In the genomic region with DNA sequence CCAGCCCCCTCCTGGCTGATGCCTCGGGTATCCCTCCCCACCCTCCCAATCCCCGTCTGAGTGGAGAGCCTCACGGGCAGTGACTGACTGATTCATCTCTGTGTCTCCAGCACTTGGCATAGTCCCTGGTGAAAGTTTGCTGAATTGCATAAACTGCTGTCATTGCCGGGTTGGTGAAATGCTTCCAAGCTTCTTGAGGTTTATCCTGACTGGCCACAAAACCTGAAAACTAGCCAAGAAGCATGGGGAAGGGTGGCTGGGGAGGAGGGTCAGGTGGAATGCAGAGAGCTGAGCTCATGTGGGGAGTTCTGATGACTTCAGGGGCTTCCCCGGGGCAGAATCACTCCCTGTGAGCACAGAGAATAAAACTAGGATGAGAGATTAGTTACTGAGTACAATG, we compare ENCODE assay signal across 12 cellular contexts. TPM values are rescaled to one million over a fixed set of nuclear protein-coding genes. Genes with fewer than 3 reads are reported as not detected.
A peak's percentile ranks its signal among the peaks of the same experiment; 100 is the strongest.
DNase-seq lines count a peak whose midpoint lies in the region; ATAC-seq and TF ChIP-seq lines count a peak whose summit lies in the region.
"Had no signal": no experiment of that assay in that cellular context is flagged by ENCODE, and none has a peak within 500 bp of the region (broad histone marks: within the 10 kb centered on the region; RNA-seq: fewer than 3 reads in every experiment).

No MANE protein-coding gene starts in this region.

- peaks cover 0 to 3% (median under 1%) of the 10 kb centered on the region in 3 donors for H3K27me3 Mint-ChIP-seq in immature natural killer cell (ENCODE audit: low read depth in 3 of 3)

- peak overlapping the region; percentile 21 for H3K27ac ChIP-seq in AG04450 (ENCODE audit: low read depth, low read length)
- peak overlapping the region; percentile 95 for H3K27ac ChIP-seq in PC-3 (ENCODE audit: low read length)
- peak overlapping the region; percentile 50 to 75 for H3K27ac ChIP-seq in esophagus (ENCODE audit: low read depth in 2 of 2, low read length in 1 of 2)
- peak overlapping the region; percentile 93 for H3K27ac ChIP-seq in muscle layer of colon (ENCODE audit: low read depth, low read length)
- H3K27ac ChIP-seq in OCI-LY7 (ENCODE audit: low read depth, low read length, poor library complexity, severe bottlenecking), result no peak overlapping the region

- H3K36me3 ChIP-seq in PC-3 (ENCODE audit: low read depth, low read length) (no peaks in the 10 kb centered on the region), esophagus (ENCODE audit: control insufficient read depth in 2 of 2, insufficient read depth in 2 of 2, low read length in 1 of 2) (no peaks in the 10 kb centered on the region), muscle layer of colon (ENCODE audit: insufficient read depth, low read length) (no peaks in the 10 kb centered on the region), OCI-LY7 (ENCODE audit: insufficient read depth, low read length) (no peaks in the 10 kb centered on the region)

- H3K9ac ChIP-seq in PC-3 (ENCODE audit: low read length), result peak overlapping the region; percentile 64
- no peak overlapping the region for H3K9ac ChIP-seq in muscle layer of colon (ENCODE audit: low read length)

- H3K4me3 Mint-ChIP-seq in immature natural killer cell, result peak overlapping the region in 1 of 5 donors; percentile 28
- H3K4me3 Mint-ChIP-seq: CD14-positive monocyte had no signal

- peak overlapping the region in 1 of 6 donors; percentile 20 for H3K27ac Mint-ChIP-seq in immature natural killer cell
- H3K27ac Mint-ChIP-seq: CD14-positive monocyte had no signal

- H3K36me3 Mint-ChIP-seq in immature natural killer cell, result no peaks in the 10 kb centered on the region
- H3K36me3 Mint-ChIP-seq: CD14-positive monocyte had no signal

- no peaks in the 10 kb centered on the region for H3K9me3 Mint-ChIP-seq in immature natural killer cell

- intact Hi-C loops in PC-3 (cut with micrococcal nuclease), result loop anchor here (5.0 kb wide), 1 partner anchor 41 kb away; no protein-coding TSS in a partner anchor
- intact Hi-C loops in OCI-LY7 (cut with micrococcal nuclease; ENCODE audit: unreplicated experiment), result no loop called here

- H3K4me3 ChIP-seq in AG04450 (ENCODE audit: low read depth, low read length) (no peak overlapping the region), PC-3 (ENCODE audit: low read length) (peak overlapping the region; percentile 34; the same call in 1 of the 2 replicates), esophagus (ENCODE audit: low read depth in 1 of 2, low read length in 2 of 2) (no peak overlapping the region), muscle layer of colon (ENCODE audit: low read depth in 1 of 2, low read length in 2 of 2) (no peak overlapping the region), OCI-LY7 (ENCODE audit: low read depth, low read length, poor library complexity, severe bottlenecking) (no peak overlapping the region)

- TF ChIP-seq CTCF in AG04450 (IDR thresholded peaks at IDR 0.05; ENCODE audit: low read depth, low read length) (no peak), PC-3 (conservative IDR thresholded peaks at IDR 0.05; ENCODE audit: low read depth, low read length) (no peak), OCI-LY7 (conservative IDR thresholded peaks at IDR 0.05; ENCODE audit: low read length) (no peak)

- H3K4me1 ChIP-seq in PC-3 (ENCODE audit: insufficient read depth, low read length), result peaks cover 31% of the 10 kb centered on the region
- peaks cover 7 to 22% of the 10 kb centered on the region in 2 donors for H3K4me1 ChIP-seq in esophagus (ENCODE audit: control insufficient read depth in 2 of 2, insufficient read depth in 2 of 2, low read length in 1 of 2)
- peaks cover 30% of the 10 kb centered on the region for H3K4me1 ChIP-seq in muscle layer of colon (ENCODE audit: insufficient read depth, low read length)
- peaks cover 34% of the 10 kb centered on the region for H3K4me1 ChIP-seq in OCI-LY7 (ENCODE audit: insufficient read depth, low read length, poor library complexity, severe bottlenecking)

- H3K79me2 ChIP-seq in PC-3 (ENCODE audit: low read length) (no peaks in the 10 kb centered on the region), OCI-LY7 (ENCODE audit: insufficient read depth, low read depth, low read length) (no peaks in the 10 kb centered on the region)

- DNase-seq in AG04450 (ENCODE audit: low read depth, low spot score) (peak; percentile 88), PC-3 (peak; percentile 95), immature natural killer cell (no peak), OCI-LY7 (ENCODE audit: low spot score) (no peak)
- no peak for DNase-seq in stimulated activated CD4-positive, alpha-beta T cell treated with anti-CD3 and anti-CD28 coated beads, Interleukin-4, amount 100 ng/mL, for 1 hour
- DNase-seq: activated CD4-positive, alpha-beta T cell treated with anti-CD3 and anti-CD28 coated beads for 1 hour; NCI-H2171; stimulated activated naive CD4-positive, alpha-beta T cell treated with Interleukin-2 at 50 U/mL for 16 hours had no signal

- peaks cover 17 to 24% of the 10 kb centered on the region in 2 donors for H3K4me1 Mint-ChIP-seq in immature natural killer cell

- 18 to 31% methylated on average over 5 of the region's 5 CpGs for WGBS in esophagus, 2 donors

- H3K4me2 ChIP-seq in PC-3 (ENCODE audit: low read length), result peak overlapping the region; percentile 68
- H3K4me2 ChIP-seq in OCI-LY7 (ENCODE audit: low read length), result no peak overlapping the region

- peaks cover 4% of the 10 kb centered on the region for H3F3A ChIP-seq in PC-3 (ENCODE audit: low read length, unreplicated experiment)

- BruUV-seq in PC-3 (replicated peaks; lab: Mats Ljungman, UMichigan) (no TSS peak), OCI-LY7 (replicated peaks; lab: Mats Ljungman, UMichigan) (no TSS peak)

- no peaks in the 10 kb centered on the region for H3K9me2 ChIP-seq in PC-3 (replicated peaks; ENCODE audit: low read length)
- no peaks in the 10 kb centered on the region for H3K9me2 ChIP-seq in OCI-LY7 (ENCODE audit: insufficient read depth, low read length)

- ATAC-seq in PC-3 (peak; percentile 75), GM18520 (IDR thresholded peaks at IDR 0.05; ENCODE audit: unreplicated experiment) (no peak)

- CTCF ChIA-PET in AG04450 (lab: Charles Lee), result interaction anchor here (0.9 to 2.6 kb wide), 7 partner anchors 10 to 542 kb away, joined by 3 to 17 read pairs (median 4); no protein-coding TSS in a partner anchor
- CTCF ChIA-PET in PC-3 (lab: Charles Lee), result no interaction called here
- CTCF ChIA-PET in OCI-LY7 (lab: Charles Lee; ENCODE audit: unreplicated experiment), result no interaction called here

- H2AFZ ChIP-seq in PC-3 (ENCODE audit: low read length) (no peak overlapping the region), OCI-LY7 (ENCODE audit: low read length) (no peak overlapping the region)

- H4K20me1 ChIP-seq in PC-3 (ENCODE audit: low read length), result no peaks in the 10 kb centered on the region
- H4K20me1 ChIP-seq in OCI-LY7 (ENCODE audit: insufficient read depth, low read length), result no peaks in the 10 kb centered on the region

- H3K27me3 ChIP-seq in AG04450 (ENCODE audit: control insufficient read depth, insufficient read depth, low read length) (peaks cover 19% of the 10 kb centered on the region), PC-3 (ENCODE audit: low read length) (no peaks in the 10 kb centered on the region), esophagus (ENCODE audit: control insufficient read depth in 1 of 2, insufficient read depth in 2 of 2, low read length in 2 of 2) (no peaks in the 10 kb centered on the region), muscle layer of colon (ENCODE audit: control insufficient read depth in 1 of 2, insufficient read depth in 2 of 2, low read length in 2 of 2) (no peaks in the 10 kb centered on the region)

- POLR2A ChIA-PET in AG04450 (lab: Yijun Ruan, JAX), result interaction anchor here (0.6 to 2.0 kb wide), 3 partner anchors 10 to 211 kb away, joined by 3 to 9 read pairs (median 4); no protein-coding TSS in a partner anchor
- POLR2A ChIA-PET in PC-3 (lab: Charles Lee; ENCODE audit: unreplicated experiment), result no interaction called here
- POLR2A ChIA-PET in OCI-LY7 (lab: Charles Lee), result no interaction called here

- H3K9me3 ChIP-seq in AG04450 (ENCODE audit: control insufficient read depth, insufficient read depth, low read length), result no peaks in the 10 kb centered on the region; the same call in 1 of the 2 replicates
- no peaks in the 10 kb centered on the region for H3K9me3 ChIP-seq in PC-3 (ENCODE audit: low read length)
- no peaks in the 10 kb centered on the region for H3K9me3 ChIP-seq in esophagus (ENCODE audit: control insufficient read depth in 2 of 2, insufficient read depth in 1 of 2, low read depth in 1 of 2, low read length in 1 of 2)
- H3K9me3 ChIP-seq in muscle layer of colon (ENCODE audit: low read length), result no peaks in the 10 kb centered on the region
- no peaks in the 10 kb centered on the region for H3K9me3 ChIP-seq in OCI-LY7 (ENCODE audit: low read length)

RNA-seq across cellular contexts. Expression of gene GGTA1, which starts 56.9 kb away (rescaled TPM):
- polyA plus RNA-seq in AG04450 (2011; rRNA removed) (not detected in 2 replicates), esophagus (10 to 100 TPM; 24.2 to 26.5 TPM), immature natural killer cell (1 to 10 TPM in 1 of 3 donors, under 1 TPM in 1, not detected in 1; 0.26 to 1.3 TPM)
- polyA minus RNA-seq in AG04450 (2011; rRNA and poly(A)+ RNA removed), result not detected in 2 replicates
- total RNA-seq in PC-3 (2014; rRNA removed) (not detected in 2 replicates), OCI-LY7 (2022) (not detected in 2 replicates)
- not detected in 2 replicates for total RNA-seq in OCI-LY7 (2014; rRNA removed; shearing (Covaris generic))

Comparison
In these comparisons a context has a peak if more than half of its experiments do, and no peak if none do; other contexts are left out.
1. DNase-seq: peak in AG04450 (single experiment) and PC-3 (single experiment); none in immature natural killer cell (0 of 3), OCI-LY7 (single experiment) and stimulated activated CD4-positive, alpha-beta T cell treated with anti-CD3 and anti-CD28 coated beads, Interleukin-4, amount 100 ng/mL, for 1 hour (single experiment).
2. RNA of gene GGTA1, which starts 56.9 kb away (polyA plus RNA-seq): 24.2 to 26.5 TPM in esophagus; 0.26 to 1.3 TPM in immature natural killer cell and not detected in AG04450; every median in the first group is over 10 times any median in the second.